In the genomic region with DNA sequence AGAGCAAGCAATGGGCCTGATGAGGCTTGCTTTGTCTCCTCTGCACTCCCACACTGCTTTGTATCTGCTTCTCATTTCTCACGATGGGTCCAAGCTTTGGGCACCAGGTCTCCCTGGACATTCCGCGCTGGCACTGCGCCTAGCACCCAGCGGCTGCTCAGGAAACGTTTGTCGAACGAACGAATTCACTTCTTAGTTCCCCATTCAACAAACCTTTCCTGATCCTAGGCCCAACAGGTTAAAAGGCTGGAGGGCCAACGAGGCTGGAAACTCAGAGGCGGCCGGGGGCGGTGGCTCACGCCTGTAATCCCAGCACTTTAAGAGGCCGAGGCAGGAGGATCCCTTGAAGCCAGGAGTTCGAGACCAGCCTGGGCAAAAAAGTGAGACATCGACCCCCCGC, we compare ENCODE assay signal across 8 cellular contexts. TPM values are rescaled to one million over a fixed set of nuclear protein-coding genes. Genes with fewer than 3 reads are reported as not detected.
A peak's percentile ranks its signal among the peaks of the same experiment; 100 is the strongest.
DNase-seq lines count a peak whose midpoint lies in the region; ATAC-seq lines count a peak whose summit lies in the region.

No MANE protein-coding gene starts in this region.

- H3K4me3 ChIP-seq in CD8-positive, alpha-beta memory T cell (ENCODE audit: low read length): peak overlapping the region; percentile 69
- H3K4me3 ChIP-seq in NT2/D1 (ENCODE audit: insufficient read length, low read depth): peak overlapping the region; percentile 76
- H3K4me3 ChIP-seq in effector memory CD4-positive, alpha-beta T cell (ENCODE audit: insufficient read depth, low read depth, low read length, poor library complexity, severe bottlenecking): peak overlapping the region; percentile 73
- H3K4me3 ChIP-seq in neuron (ENCODE audit: low read length): peak overlapping the region; percentile 99

- H3K9ac ChIP-seq in NT2/D1 (ENCODE audit: insufficient read length, low read depth): peak overlapping the region; percentile 91

- no peaks in the 10 kb centered on the region for H3K27me3 ChIP-seq in CD8-positive, alpha-beta memory T cell (ENCODE audit: insufficient read depth, low read length, poor library complexity, severe bottlenecking)
- no peaks in the 10 kb centered on the region for H3K27me3 ChIP-seq in NT2/D1 (ENCODE audit: insufficient read depth, insufficient read length)
- no peaks in the 10 kb centered on the region for H3K27me3 ChIP-seq in effector memory CD4-positive, alpha-beta T cell (replicated peaks; ENCODE audit: control insufficient read depth, insufficient read depth, low read length, poor library complexity, severe bottlenecking)
- no peaks in the 10 kb centered on the region for H3K27me3 ChIP-seq in neuron (ENCODE audit: insufficient read depth, low read length)

- peaks cover 59 to 80% (median 77%) of the 10 kb centered on the region in 3 donors for H3K4me1 Mint-ChIP-seq in CD8-positive, alpha-beta memory T cell

- no peaks in the 10 kb centered on the region for H3K36me3 ChIP-seq in CD8-positive, alpha-beta memory T cell (ENCODE audit: insufficient read depth, low read length)
- H3K36me3 ChIP-seq in NT2/D1 (ENCODE audit: insufficient read depth, insufficient read length, low read length): peaks cover 35% of the 10 kb centered on the region
- H3K36me3 ChIP-seq in effector memory CD4-positive, alpha-beta T cell (ENCODE audit: control insufficient read depth, insufficient read depth, low read length): no peaks in the 10 kb centered on the region
- H3K36me3 ChIP-seq in neuron (ENCODE audit: insufficient read depth, low read length): no peaks in the 10 kb centered on the region

- peaks cover 0 to 4% of the 10 kb centered on the region in 2 donors for H3K27me3 Mint-ChIP-seq in CD8-positive, alpha-beta memory T cell

- peaks cover 0 to 30% (median 0%) of the 10 kb centered on the region in 3 donors for H3K36me3 Mint-ChIP-seq in CD8-positive, alpha-beta memory T cell

- CTCF ChIA-PET in CD8-positive, alpha-beta memory T cell (lab: Charles Lee): interaction anchor here (0.9 to 4.6 kb wide), 9 partner anchors 10 to 92 kb away, joined by 3 to 22 read pairs (median 4); partner anchors contain the start of gene SYNE3

- no peaks in the 10 kb centered on the region for H3K9me3 Mint-ChIP-seq in CD8-positive, alpha-beta memory T cell

- no peaks in the 10 kb centered on the region for H3K9me3 ChIP-seq in CD8-positive, alpha-beta memory T cell (ENCODE audit: low read length)
- H3K9me3 ChIP-seq in NT2/D1 (ENCODE audit: insufficient read depth, low read length) (no peaks in the 10 kb centered on the region), neuron (ENCODE audit: low read length) (no peaks in the 10 kb centered on the region)
- H3K9me3 ChIP-seq in effector memory CD4-positive, alpha-beta T cell (ENCODE audit: control insufficient read depth, low read length): no peaks in the 10 kb centered on the region

- peak overlapping the region; percentile 84 to 98 (median 96) for H3K27ac Mint-ChIP-seq in CD8-positive, alpha-beta memory T cell

- ATAC-seq in GM18868 (IDR thresholded peaks at IDR 0.05; ENCODE audit: unreplicated experiment): no peak
- ATAC-seq in HG03196 (IDR thresholded peaks at IDR 0.05; ENCODE audit: unreplicated experiment): no peak
- ATAC-seq in GM21390 (IDR thresholded peaks at IDR 0.05; ENCODE audit: unreplicated experiment): no peak

- H3K27ac ChIP-seq in CD8-positive, alpha-beta memory T cell (ENCODE audit: low read depth, low read length): peak overlapping the region; percentile 84
- peak overlapping the region; percentile 87 for H3K27ac ChIP-seq in effector memory CD4-positive, alpha-beta T cell (ENCODE audit: insufficient read depth, low read length, poor library complexity, severe bottlenecking)

- DNase-seq in CD8-positive, alpha-beta memory T cell: no peak
- DNase-seq in NT2/D1 (ENCODE audit: low read depth, low spot score) (no peak), T-helper 9 cell (no peak)
- no peak for DNase-seq in effector memory CD4-positive, alpha-beta T cell

- POLR2A ChIA-PET in CD8-positive, alpha-beta memory T cell (lab: Charles Lee): interaction anchor here (0.6 to 2.9 kb wide), 6 partner anchors 10 to 874 kb away, joined by 3 to 16 read pairs (median 10); partner anchors contain the start of gene SYNE3

- H3K4me3 Mint-ChIP-seq in CD8-positive, alpha-beta memory T cell: peak overlapping the region; percentile 89 to 98 (median 92)

- peak overlapping the region; percentile 37 for H2AFZ ChIP-seq in neuron (ENCODE audit: low read depth, low read length)

- H3K4me1 ChIP-seq in CD8-positive, alpha-beta memory T cell (ENCODE audit: insufficient read depth, low read length): peaks cover 38% of the 10 kb centered on the region
- H3K4me1 ChIP-seq in NT2/D1 (ENCODE audit: insufficient read depth, insufficient read length) (no peaks in the 10 kb centered on the region), neuron (ENCODE audit: insufficient read depth, low read length) (peaks cover 47% of the 10 kb centered on the region)
- H3K4me1 ChIP-seq in effector memory CD4-positive, alpha-beta T cell (ENCODE audit: control insufficient read depth, insufficient read depth, low read length, poor library complexity, severe bottlenecking): peaks cover 32% of the 10 kb centered on the region

RNA-seq across cellular contexts. Expression of gene GLRX5, which starts 1.0 kb away (rescaled TPM):
- total RNA-seq in CD8-positive, alpha-beta memory T cell: 10 to 100 TPM; 52.9 to 54.6 TPM
- 72.9 TPM for polyA plus RNA-seq in CD8-positive, alpha-beta memory T cell

RNA-seq across cellular contexts. Expression of gene SYNE3, which starts 17.4 kb away (rescaled TPM):
- total RNA-seq in CD8-positive, alpha-beta memory T cell: 10 to 100 TPM; 37.6 to 39.7 TPM
- polyA plus RNA-seq in CD8-positive, alpha-beta memory T cell: 4.3 TPM
